In genomic region chr17:76119409-76120371, GRCh38 we compare ENCODE assay signal across 1 cellular context.
TF ChIP-seq lines count a peak whose summit lies in the region.

No MANE protein-coding gene starts in this region.

TF ChIP-seq in HepG2, 621 proteins besides CTCF, POLR2A, EP300 and RAD21 (continued from another document and continues in another):
- TF ChIP-seq FOSL2 (CRISPR knock-in tag; IDR thresholded peaks at IDR 0.05) (peak; percentile 45), ZNF557 (CRISPR knock-in tag; IDR thresholded peaks at IDR 0.05) (no peak), ZNF296 (CRISPR knock-in tag; conservative IDR thresholded peaks at IDR 0.05) (0 out of 2 replicates have a peak, but pooled peaks have one; percentile 40), YEATS4 (CRISPR knock-in tag; IDR thresholded peaks at IDR 0.05; ENCODE audit: borderline replicate concordance) (no peak; the same call in 1 of the 2 replicates), POLR2G (IDR thresholded peaks at IDR 0.05; ENCODE audit: low read depth, low read length) (no peak), DPF2 (CRISPR knock-in tag; IDR thresholded peaks at IDR 0.05; ENCODE audit: borderline replicate concordance, low read depth) (peak; percentile 25; the same call in 1 of the 2 replicates), HHEX (CRISPR knock-in tag; IDR thresholded peaks at IDR 0.05) (peak; percentile 48; the same call in 1 of the 2 replicates), HMGXB4 (CRISPR knock-in tag; IDR thresholded peaks at IDR 0.05; ENCODE audit: borderline replicate concordance in 1 of 2, low read depth in 1 of 2) (peak; percentile 20 to 60; a peak in 2 of 4 replicates), ZBTB38 (CRISPR knock-in tag; IDR thresholded peaks at IDR 0.05) (no peak), HNRNPLL (IDR thresholded peaks at IDR 0.05; ENCODE audit: low read depth, low read length, poor library complexity, severe bottlenecking) (no peak), ZNF496 (CRISPR knock-in tag; IDR thresholded peaks at IDR 0.05; ENCODE audit: insufficient replicate concordance) (no peak), ZFP90 (CRISPR knock-in tag; IDR thresholded peaks at IDR 0.05; ENCODE audit: borderline replicate concordance) (no peak), ZBED4 (CRISPR knock-in tag; IDR thresholded peaks at IDR 0.05; ENCODE audit: borderline replicate concordance) (peak; percentile 69), SMAD1 (CRISPR knock-in tag; IDR thresholded peaks at IDR 0.05; ENCODE audit: borderline replicate concordance, low read depth) (no peak; the same call in 1 of the 2 replicates), MLX (CRISPR knock-in tag; IDR thresholded peaks at IDR 0.05) (peak; percentile 84), ZMYM3 (CRISPR knock-in tag; IDR thresholded peaks at IDR 0.05) (no peak; the same call in 1 of the 2 replicates), TAF1 (CRISPR knock-in tag; IDR thresholded peaks at IDR 0.05) (no peak), ZNF563 (CRISPR knock-in tag; IDR thresholded peaks at IDR 0.05) (no peak), NFATC3 (CRISPR knock-in tag; IDR thresholded peaks at IDR 0.05) (no peak), JUNB (CRISPR knock-in tag; IDR thresholded peaks at IDR 0.05; ENCODE audit: borderline replicate concordance) (no peak), ZNF205 (CRISPR knock-in tag; IDR thresholded peaks at IDR 0.05) (peak; percentile 39; the same call in 1 of the 2 replicates), ZNF251 (CRISPR knock-in tag; IDR thresholded peaks at IDR 0.05) (no peak), ZNF12 (CRISPR knock-in tag; IDR thresholded peaks at IDR 0.05) (peak; percentile 61; the same call in 1 of the 2 replicates), DR1 (CRISPR knock-in tag; IDR thresholded peaks at IDR 0.05) (no peak), HNRNPK (IDR thresholded peaks at IDR 0.05; ENCODE audit: low read depth, low read length, poor library complexity, severe bottlenecking) (no peak), SRF (IDR thresholded peaks at IDR 0.05; ENCODE audit: low read depth, low read length) (no peak), ZNF776 (CRISPR knock-in tag; IDR thresholded peaks at IDR 0.05) (no peak), ZNF550 (CRISPR knock-in tag; IDR thresholded peaks at IDR 0.05; ENCODE audit: borderline replicate concordance) (no peak), ZSCAN25 (CRISPR knock-in tag; IDR thresholded peaks at IDR 0.05) (no peak; the same call in 1 of the 2 replicates), ZNF710 (CRISPR knock-in tag; IDR thresholded peaks at IDR 0.05; ENCODE audit: borderline replicate concordance) (peak; percentile 45; the same call in 1 of the 2 replicates), GMEB2 (CRISPR knock-in tag; IDR thresholded peaks at IDR 0.05; ENCODE audit: low read depth) (0 out of 2 replicates have a peak, but pooled peaks have one; percentile 17), XRCC5 (optimal IDR thresholded peaks at IDR 0.05; ENCODE audit: low read length) (no peak), MIER2 (CRISPR knock-in tag; IDR thresholded peaks at IDR 0.05) (no peak), BCLAF1 (IDR thresholded peaks at IDR 0.05) (no peak), ZBTB43 (CRISPR knock-in tag; conservative IDR thresholded peaks at IDR 0.05) (0 out of 2 replicates have a peak, but pooled peaks have one; percentile 35), ZNF20 (CRISPR knock-in tag; IDR thresholded peaks at IDR 0.05) (no peak), ZNF484 (CRISPR knock-in tag; IDR thresholded peaks at IDR 0.05; ENCODE audit: borderline replicate concordance, low read depth) (no peak), ZNF280B (CRISPR knock-in tag; IDR thresholded peaks at IDR 0.05; ENCODE audit: borderline replicate concordance) (no peak), WIZ (CRISPR knock-in tag; IDR thresholded peaks at IDR 0.05) (no peak), ZSCAN30 (CRISPR knock-in tag; IDR thresholded peaks at IDR 0.05) (no peak), MEIS1 (CRISPR knock-in tag; IDR thresholded peaks at IDR 0.05; ENCODE audit: borderline replicate concordance) (peak; percentile 42; the same call in 1 of the 2 replicates), NR2F1 (CRISPR knock-in tag; IDR thresholded peaks at IDR 0.05) (peak; percentile 36 to 53; a peak in 3 of 4 replicates), TCF12 (IDR thresholded peaks at IDR 0.05) (no peak), TCF12 (CRISPR knock-in tag; IDR thresholded peaks at IDR 0.05) (0 out of 2 replicates have a peak, but pooled peaks have one; percentile 18), MYNN (CRISPR knock-in tag; IDR thresholded peaks at IDR 0.05; ENCODE audit: low read depth) (no peak), BATF2 (CRISPR knock-in tag; IDR thresholded peaks at IDR 0.05) (no peak), NR2F2 (IDR thresholded peaks at IDR 0.05; ENCODE audit: borderline replicate concordance, low read depth) (peak; percentile 73; the same call in 1 of the 2 replicates), ZBTB21 (CRISPR knock-in tag; IDR thresholded peaks at IDR 0.05) (no peak), SIN3B (IDR thresholded peaks at IDR 0.05; ENCODE audit: low read length) (no peak)
